In genomic region chr19:1278074-1278473, GRCh38 we compare ENCODE assay signal across 32 cellular contexts. TPM values are rescaled to one million over a fixed set of nuclear protein-coding genes. Genes with fewer than 3 reads are reported as not detected.
A peak's percentile ranks its signal among the peaks of the same experiment; 100 is the strongest.
DNase-seq lines count a peak whose midpoint lies in the region; FAIRE-seq and TF ChIP-seq lines count a peak whose summit lies in the region.
"Had no signal": no experiment of that assay in that cellular context is flagged by ENCODE, and none has a peak within 500 bp of the region (broad histone marks: within the 10 kb centered on the region; RNA-seq: fewer than 3 reads in every experiment).

No MANE protein-coding gene starts in this region.

- intact Hi-C loops in activated naive CD4-positive, alpha-beta T cell treated with anti-CD3 and anti-CD28 coated beads for 36 hours (cut with micrococcal nuclease) = loop anchor here (5.0 to 10.0 kb wide), 3 partner anchors 79 to 317 kb away; partner anchors contain the start of genes ADAMTSL5 and MBD3

- H3K4me3 Mint-ChIP-seq in activated naive CD4-positive, alpha-beta T cell treated with anti-CD3 and anti-CD28 coated beads for 36 hours = peak overlapping the region; percentile 41
- H3K4me3 Mint-ChIP-seq in HFFc6 = no peak overlapping the region
- H3K4me3 Mint-ChIP-seq in astrocyte (ENCODE audit: unreplicated experiment) = peak overlapping the region; percentile 9

- H3K9me3 ChIP-seq in astrocyte (ENCODE audit: insufficient read depth, low read depth, low read length) = no peaks in the 10 kb centered on the region
- H3K9me3 ChIP-seq in neuronal stem cell (replicated peaks in 1 of 2; ENCODE audit: control insufficient read depth in 2 of 2, insufficient read depth in 1 of 2, low read depth in 1 of 2, low read length in 2 of 2) = no peaks in the 10 kb centered on the region
- H3K9me3 ChIP-seq in Karpas-422 (ENCODE audit: low read length) = no peaks in the 10 kb centered on the region
- H3K9me3 ChIP-seq: adrenal gland, BLaER1, esophagus squamous epithelium, heart left ventricle, Peyer's patch, upper lobe of left lung had no signal

- H3K27me3 Mint-ChIP-seq in activated naive CD4-positive, alpha-beta T cell treated with anti-CD3 and anti-CD28 coated beads for 36 hours (ENCODE audit: low read depth) = no peaks in the 10 kb centered on the region
- H3K27me3 Mint-ChIP-seq in HFFc6 (ENCODE audit: insufficient read depth) = peaks cover 14% of the 10 kb centered on the region
- no peaks in the 10 kb centered on the region for H3K27me3 Mint-ChIP-seq in astrocyte (ENCODE audit: low read depth, unreplicated experiment)

- no peak overlapping the region for H2BK15ac ChIP-seq in neuronal stem cell (ENCODE audit: low read length)

- H3K4me3 ChIP-seq in astrocyte (ENCODE audit: insufficient read depth, low read depth, low read length) (no peak overlapping the region), neuronal stem cell (ENCODE audit: low read length in 2 of 2) (no peak overlapping the region), Karpas-422 (ENCODE audit: low read length) (no peak overlapping the region)
- H3K4me3 ChIP-seq: adrenal gland, BLaER1, esophagus squamous epithelium, GM12878, GM23248, heart left ventricle, Peyer's patch, upper lobe of left lung had no signal

- no peak overlapping the region for H3K14ac ChIP-seq in neuronal stem cell (ENCODE audit: low read length)

- no CpG with 5 or more reads among the region's 12 CpGs for WGBS in neuronal stem cell (ENCODE audit: extremely low coverage in 2 of 2, insufficient read length in 2 of 2, insufficient replicate concordance in 1 of 2), 2 donors

- H3K79me2 ChIP-seq in astrocyte (ENCODE audit: insufficient read depth, low read length) (peaks cover 33% of the 10 kb centered on the region), Karpas-422 (ENCODE audit: low read length) (peaks cover 15% of the 10 kb centered on the region)

- H2AFZ ChIP-seq in astrocyte (ENCODE audit: low read depth, low read length) (no peak overlapping the region), neuronal stem cell (ENCODE audit: low read length) (no peak overlapping the region), Karpas-422 (ENCODE audit: low read length) (no peak overlapping the region)
- H2AFZ ChIP-seq: GM23248 had no signal

- H3K4me1 Mint-ChIP-seq in activated naive CD4-positive, alpha-beta T cell treated with anti-CD3 and anti-CD28 coated beads for 36 hours (ENCODE audit: low read depth) = peaks cover 31% of the 10 kb centered on the region
- H3K4me1 Mint-ChIP-seq in HFFc6 (ENCODE audit: low read depth) (peaks cover 26% of the 10 kb centered on the region), astrocyte (ENCODE audit: low read depth, unreplicated experiment) (peaks cover 10% of the 10 kb centered on the region)

- TF ChIP-seq CTCF in HFFc6 (IDR thresholded peaks at IDR 0.05) (no peak), astrocyte (IDR thresholded peaks at IDR 0.05; ENCODE audit: insufficient read depth, low read depth, low read length) (no peak)

- no peak overlapping the region for H2BK12ac ChIP-seq in neuronal stem cell (ENCODE audit: low read length)

- H3K23ac ChIP-seq in neuronal stem cell (ENCODE audit: low read depth, low read length, poor library complexity) = no peak overlapping the region

- CTCF ChIA-PET in activated naive CD4-positive, alpha-beta T cell treated with anti-CD3 and anti-CD28 coated beads for 36 hours (lab: Charles Lee) = interaction anchor here (1.0 to 1.9 kb wide), 2 partner anchors 12 to 34 kb away, joined by 4 read pairs; no protein-coding TSS in a partner anchor

- DNase-seq in activated naive CD4-positive, alpha-beta T cell treated with anti-CD3 and anti-CD28 coated beads for 36 hours = no peak
- no peak for DNase-seq in activated naive CD4-positive, alpha-beta T cell treated with Interleukin-2 at 50 U/mL for 16 hours
- DNase-seq in HFFc6 = no peak
- no peak for DNase-seq in astrocyte (ENCODE audit: low read depth)
- DNase-seq in neuronal stem cell (ENCODE audit: low spot score) = no peak
- no peak for DNase-seq in NK-92 (lab: John Stamatoyannopoulos, UW; ENCODE audit: unreplicated experiment)
- DNase-seq in Karpas-422 = no peak
- DNase-seq in NCI-H2227 (lab: John Stamatoyannopoulos, UW; ENCODE audit: unreplicated experiment) = no peak
- DNase-seq: activated CD4-positive, alpha-beta T cell treated with anti-CD3 and anti-CD28 coated beads, Interleukin-2, amount 50 U/mL, for 1 hour; esophagus squamous epithelium; foreskin keratinocyte; GM23248; heart left ventricle; left ventricle myocardium superior; MM.1S; NCI-H2029 treated with DMSO at 0.1 percent for 48 hours; NCI-H226; NCI-H526 treated with DMSO at 0.1 percent for 48 hours; SIG-M5; stimulated activated CD4-positive, alpha-beta T cell treated with anti-CD3 and anti-CD28 coated beads, Interleukin-4, amount 100 ng/mL, for 1 hour; substantia nigra had no signal

- no peak overlapping the region for H3K4ac ChIP-seq in neuronal stem cell (ENCODE audit: low read length)

- FAIRE-seq in astrocyte (lab: Jason Lieb, UNC) = no peak
- FAIRE-seq: GM12878, GM19239, keratinocyte had no signal

- no peak overlapping the region for H4K8ac ChIP-seq in neuronal stem cell (ENCODE audit: low read depth, low read length)

- H3K4me1 ChIP-seq in astrocyte (ENCODE audit: insufficient read depth, low read length) = peaks cover 24% of the 10 kb centered on the region
- peaks cover 11 to 15% of the 10 kb centered on the region in 2 donors for H3K4me1 ChIP-seq in neuronal stem cell (ENCODE audit: control insufficient read depth in 2 of 2, insufficient read depth in 1 of 2, low read depth in 1 of 2, low read length in 2 of 2)
- H3K4me1 ChIP-seq in Karpas-422 (ENCODE audit: low read length) = peaks cover 27% of the 10 kb centered on the region
- H3K4me1 ChIP-seq: foreskin keratinocyte had no signal

- no peaks in the 10 kb centered on the region for H3K9me2 ChIP-seq in Karpas-422 (replicated peaks; ENCODE audit: insufficient read depth, low read length)

- no peak overlapping the region for H3K18ac ChIP-seq in neuronal stem cell (ENCODE audit: low read length)

- H4K20me1 ChIP-seq in astrocyte (ENCODE audit: insufficient read depth, low read length) (peaks cover 34% of the 10 kb centered on the region), Karpas-422 (ENCODE audit: insufficient read depth, low read depth, low read length) (peaks cover 12% of the 10 kb centered on the region; the same call in 1 of the 2 replicates)

- no peaks in the 10 kb centered on the region for H3K9me3 Mint-ChIP-seq in activated naive CD4-positive, alpha-beta T cell treated with anti-CD3 and anti-CD28 coated beads for 36 hours
- H3K9me3 Mint-ChIP-seq in HFFc6 = no peaks in the 10 kb centered on the region
- no peaks in the 10 kb centered on the region for H3K9me3 Mint-ChIP-seq in astrocyte (ENCODE audit: unreplicated experiment)
- H3K9me3 Mint-ChIP-seq: activated T-helper 2 cell treated with anti-CD3 and anti-CD28 coated beads, Interferon-gamma antibody, Interleukin-2, Interleukin-4, amounts not matched to agents 10 μg/mL and 5 μg/mL and 100 μg/mL, durations not matched to agents 14 hours and 24 hours and 36 hours had no signal

- H3K79me1 ChIP-seq in neuronal stem cell (ENCODE audit: low read depth, low read length) = peaks cover 9% of the 10 kb centered on the region

- H4K91ac ChIP-seq in neuronal stem cell (ENCODE audit: low read depth, low read length, poor library complexity) = no peak overlapping the region

- no peak overlapping the region for H2BK120ac ChIP-seq in neuronal stem cell (ENCODE audit: low read depth, low read length)

- peaks cover 33% of the 10 kb centered on the region for H3K36me3 Mint-ChIP-seq in activated naive CD4-positive, alpha-beta T cell treated with anti-CD3 and anti-CD28 coated beads for 36 hours (ENCODE audit: low read depth)
- H3K36me3 Mint-ChIP-seq in HFFc6 (ENCODE audit: low read depth) (peaks cover 19% of the 10 kb centered on the region), astrocyte (ENCODE audit: low read depth, unreplicated experiment) (peaks cover 5% of the 10 kb centered on the region)

- no peak overlapping the region for H3K9ac ChIP-seq in astrocyte (ENCODE audit: low read length)
- peak overlapping the region; percentile 21 for H3K9ac ChIP-seq in neuronal stem cell (ENCODE audit: low read depth, low read length, poor library complexity)
- H3K9ac ChIP-seq in Karpas-422 (ENCODE audit: low read length) = no peak overlapping the region
- H3K9ac ChIP-seq: GM23248, KMS-11 had no signal

- H2AK5ac ChIP-seq in neuronal stem cell (ENCODE audit: low read depth, low read length) = peak overlapping the region; percentile 84

- no peak overlapping the region for H3K27ac Mint-ChIP-seq in activated naive CD4-positive, alpha-beta T cell treated with anti-CD3 and anti-CD28 coated beads for 36 hours
- H3K27ac Mint-ChIP-seq in HFFc6 = peak overlapping the region; percentile 21; the same call in 1 of the 2 replicates
- peak overlapping the region; percentile 15 for H3K27ac Mint-ChIP-seq in astrocyte (ENCODE audit: unreplicated experiment)
- H3K27ac Mint-ChIP-seq: activated T-helper 2 cell treated with anti-CD3 and anti-CD28 coated beads, Interferon-gamma antibody, Interleukin-2, Interleukin-4, amounts not matched to agents 10 μg/mL and 5 μg/mL and 100 μg/mL, durations not matched to agents 14 hours and 24 hours and 36 hours had no signal

- no peaks in the 10 kb centered on the region for H3K27me3 ChIP-seq in astrocyte (ENCODE audit: insufficient read depth, low read length)
- no peaks in the 10 kb centered on the region for H3K27me3 ChIP-seq in neuronal stem cell (ENCODE audit: control insufficient read depth in 3 of 3, insufficient read depth in 3 of 3, low read depth in 1 of 3, low read length in 3 of 3)
- no peaks in the 10 kb centered on the region for H3K27me3 ChIP-seq in Karpas-422 (ENCODE audit: low read length)
- H3K27me3 ChIP-seq: Peyer's patch had no signal

- H2BK5ac ChIP-seq in neuronal stem cell (ENCODE audit: low read length) = no peak overlapping the region

- H3K27ac ChIP-seq in astrocyte (ENCODE audit: low read depth, low read length) (no peak overlapping the region), neuronal stem cell (replicated peaks; ENCODE audit: low read length) (no peak overlapping the region), Karpas-422 (ENCODE audit: low read length) (no peak overlapping the region)
- H3K27ac ChIP-seq: adrenal gland, esophagus squamous epithelium, foreskin keratinocyte, GM23248, heart left ventricle, KMS-11, Peyer's patch, upper lobe of left lung had no signal

- H3K36me3 ChIP-seq in astrocyte (ENCODE audit: insufficient read depth, low read length) (peaks cover 11% of the 10 kb centered on the region), neuronal stem cell (replicated peaks in 1 of 2; ENCODE audit: control insufficient read depth in 2 of 2, insufficient read depth in 2 of 2, low read length in 2 of 2) (peaks cover 31 to 45% of the 10 kb centered on the region in 2 donors), Karpas-422 (ENCODE audit: insufficient read depth, low read length) (peaks cover 28% of the 10 kb centered on the region; the same call in 1 of the 2 replicates)

- H3K4me2 ChIP-seq in astrocyte (ENCODE audit: low read length) = no peak overlapping the region
- H3K4me2 ChIP-seq in neuronal stem cell (ENCODE audit: insufficient read depth, low read length, poor library complexity, severe bottlenecking) = no peak overlapping the region
- no peak overlapping the region for H3K4me2 ChIP-seq in Karpas-422 (ENCODE audit: low read depth, low read length, poor library complexity, severe bottlenecking)
- H3K4me2 ChIP-seq: KMS-11 had no signal

RNA-seq across cellular contexts. Expression of gene FAM174C, which starts 2.7 kb away (rescaled TPM):
- 10 to 100 TPM; 62.8 to 65.3 TPM for total RNA-seq in activated naive CD4-positive, alpha-beta T cell treated with anti-CD3 and anti-CD28 coated beads for 36 hours
- total RNA-seq in HFFc6 (2021; fragmentation: NEBNext Ultra II Directional; extraction: Animal tissue kit (Norgen Biotek cat#: 25700)) = 10 to 100 TPM; 54.2 to 77.6 (median 63.8) TPM
- 50.5 and 50.8 TPM in 2 replicates for total RNA-seq in astrocyte
- polyA plus RNA-seq in neuronal stem cell (2013, experiment 1 of 2) = 23.8 TPM
- 24.1 TPM for polyA plus RNA-seq in neuronal stem cell (2013, experiment 2 of 2)
- 32.7 and 68.1 TPM in 2 replicates for total RNA-seq in Karpas-422 (2014; rRNA removed; shearing (Covaris generic); ENCODE audit: low replicate concordance)

RNA-seq across cellular contexts. Expression of gene EFNA2, which starts 7.6 kb away (rescaled TPM):
- total RNA-seq in activated naive CD4-positive, alpha-beta T cell treated with anti-CD3 and anti-CD28 coated beads for 36 hours = not detected
- total RNA-seq in HFFc6 (2021; fragmentation: NEBNext Ultra II Directional; extraction: Animal tissue kit (Norgen Biotek cat#: 25700)) = not detected
- total RNA-seq in astrocyte = 7.0 and 8.4 TPM in 2 replicates
- polyA plus RNA-seq in neuronal stem cell (2013, experiment 1 of 2) = 41.4 TPM
- polyA plus RNA-seq in neuronal stem cell (2013, experiment 2 of 2) = 40.6 TPM
- not detected in 2 replicates for total RNA-seq in Karpas-422 (2014; rRNA removed; shearing (Covaris generic); ENCODE audit: low replicate concordance)
- total RNA-seq: activated T-helper 2 cell treated with anti-CD3 and anti-CD28 coated beads, Interferon-gamma antibody, Interleukin-2, Interleukin-4, amounts not matched to agents 10 μg/mL and 5 μg/mL and 100 μg/mL, durations not matched to agents 14 hours and 24 hours and 36 hours; adrenal gland; esophagus squamous epithelium; foreskin keratinocyte; GM12878; GM23248; heart left ventricle; left ventricle myocardium superior; myocyte; omental fat pad; upper lobe of left lung had no signal
- polyA plus RNA-seq: adrenal gland, foreskin keratinocyte, GM12878, GM23248, heart left ventricle, keratinocyte had no signal

RNA-seq across cellular contexts. Expression of gene CIRBP, which starts 8.9 kb away (rescaled TPM):
- 100 to 1,000 TPM; 167 to 183 TPM for total RNA-seq in activated naive CD4-positive, alpha-beta T cell treated with anti-CD3 and anti-CD28 coated beads for 36 hours
- total RNA-seq in HFFc6 (2021; fragmentation: NEBNext Ultra II Directional; extraction: Animal tissue kit (Norgen Biotek cat#: 25700)) = 100 to 1,000 TPM; 160 to 243 (median 190) TPM
- 184 and 215 TPM in 2 replicates for total RNA-seq in astrocyte
- 218 TPM for polyA plus RNA-seq in neuronal stem cell (2013, experiment 1 of 2)
- polyA plus RNA-seq in neuronal stem cell (2013, experiment 2 of 2) = 217 TPM
- total RNA-seq in Karpas-422 (2014; rRNA removed; shearing (Covaris generic); ENCODE audit: low replicate concordance) = 141 and 291 TPM in 2 replicates

RNA-seq across cellular contexts. Expression of gene MIDN, which starts 29.7 kb away (rescaled TPM):
- total RNA-seq in activated naive CD4-positive, alpha-beta T cell treated with anti-CD3 and anti-CD28 coated beads for 36 hours = 10 to 100 TPM; 50.1 to 52.9 TPM
- total RNA-seq in HFFc6 (2021; fragmentation: NEBNext Ultra II Directional; extraction: Animal tissue kit (Norgen Biotek cat#: 25700)) = 10 to 100 TPM; 58.4 to 73.3 (median 67.4) TPM
- total RNA-seq in astrocyte = 119 and 141 TPM in 2 replicates
- 98.3 TPM for polyA plus RNA-seq in neuronal stem cell (2013, experiment 1 of 2)
- 99.9 TPM for polyA plus RNA-seq in neuronal stem cell (2013, experiment 2 of 2)
- 21.4 and 40.5 TPM in 2 replicates for total RNA-seq in Karpas-422 (2014; rRNA removed; shearing (Covaris generic); ENCODE audit: low replicate concordance)

RNA-seq across cellular contexts. Expression of gene ATP5F1D, which starts 36.5 kb away (rescaled TPM):
- total RNA-seq in activated naive CD4-positive, alpha-beta T cell treated with anti-CD3 and anti-CD28 coated beads for 36 hours = 100 to 1,000 TPM; 153 TPM
- total RNA-seq in HFFc6 (2021; fragmentation: NEBNext Ultra II Directional; extraction: Animal tissue kit (Norgen Biotek cat#: 25700)) = 100 to 1,000 TPM; 190 to 243 (median 217) TPM
- 154 and 170 TPM in 2 replicates for total RNA-seq in astrocyte
- polyA plus RNA-seq in neuronal stem cell (2013, experiment 1 of 2) = 106 TPM
- polyA plus RNA-seq in neuronal stem cell (2013, experiment 2 of 2) = 101 TPM
- 64.3 and 110 TPM in 2 replicates for total RNA-seq in Karpas-422 (2014; rRNA removed; shearing (Covaris generic); ENCODE audit: low replicate concordance)
